ENCODE assay signal across 15 cellular contexts in genomic region chr16:83900611-83901010, GRCh38. TPM values are rescaled to one million over a fixed set of nuclear protein-coding genes. Genes with fewer than 3 reads are reported as not detected.
DNase-seq lines count a peak whose midpoint lies in the region; ATAC-seq and TF ChIP-seq lines count a peak whose summit lies in the region.
"Had no signal": no experiment of that assay in that cellular context is flagged by ENCODE, and none has a peak within 500 bp of the region (broad histone marks: within the 10 kb centered on the region; RNA-seq: fewer than 3 reads in every experiment).

No MANE protein-coding gene starts in this region.

- H3K36me3 ChIP-seq in right atrium auricular region (no peaks in the 10 kb centered on the region), upper lobe of right lung (peaks cover 7% of the 10 kb centered on the region)
- H3K36me3 ChIP-seq: BE2C, left lung, ovary had no signal

- H3K36me3 Mint-ChIP-seq in activated T-helper 2 cell treated with anti-CD3 and anti-CD28 coated beads, Interferon-gamma antibody, Interleukin-2, Interleukin-4, amounts not matched to agents 10 μg/mL and 5 μg/mL and 100 μg/mL, durations not matched to agents 14 hours and 24 hours and 36 hours (ENCODE audit: low read depth), result peaks cover 3% of the 10 kb centered on the region
- H3K36me3 Mint-ChIP-seq in naive B cell, result no peaks in the 10 kb centered on the region

- peak overlapping the region; percentile 28 to 94 for H3K4me3 ChIP-seq in right atrium auricular region
- H3K4me3 ChIP-seq in upper lobe of right lung, result peak overlapping the region; percentile 5

- ATAC-seq in Right ventricle myocardium superior (ENCODE audit: poor library complexity) (no peak), naive B cell (ENCODE audit: low read depth in 2 of 2) (no peak), upper lobe of right lung (no peak), HG03520 (IDR thresholded peaks at IDR 0.05; ENCODE audit: unreplicated experiment) (no peak)
- ATAC-seq: left lung had no signal

- intact Hi-C loops in Right ventricle myocardium superior (cut with DNase I) (no loop called here), upper lobe of right lung (cut with DNase I) (no loop called here)
- intact Hi-C loops in activated T-helper 2 cell treated with anti-CD3 and anti-CD28 coated beads, Interferon-gamma antibody, Interleukin-2, Interleukin-4, amounts not matched to agents 10 μg/mL and 5 μg/mL and 100 μg/mL, durations not matched to agents 14 hours and 24 hours and 36 hours (cut with micrococcal nuclease), result no loop called here

- H3K4me3 Mint-ChIP-seq in activated T-helper 2 cell treated with anti-CD3 and anti-CD28 coated beads, Interferon-gamma antibody, Interleukin-2, Interleukin-4, amounts not matched to agents 10 μg/mL and 5 μg/mL and 100 μg/mL, durations not matched to agents 14 hours and 24 hours and 36 hours (ENCODE audit: low read depth), result peak overlapping the region; percentile 97
- peak overlapping the region in 6 of 8 donors; percentile 37 to 97 (median 92) for H3K4me3 Mint-ChIP-seq in naive B cell

- no peak for DNase-seq in right atrium auricular region (ENCODE audit: low spot score)
- DNase-seq in Right ventricle myocardium superior, result no peak
- DNase-seq in activated T-helper 2 cell treated with anti-CD3 and anti-CD28 coated beads, Interferon-gamma antibody, Interleukin-2, Interleukin-4, amounts not matched to agents 10 μg/mL and 5 μg/mL and 100 μg/mL, durations not matched to agents 14 hours and 24 hours and 36 hours (ENCODE audit: low spot score), result no peak
- DNase-seq in naive B cell, result no peak
- no peak for DNase-seq in upper lobe of right lung
- no peak for DNase-seq in cerebellar cortex (ENCODE audit: low spot score)
- DNase-seq in HT-29 (ENCODE audit: low spot score), result no peak
- DNase-seq: activated CD4-positive, alpha-beta T cell treated with anti-CD3 and anti-CD28 coated beads, Interleukin-2, amount 50 U/mL, for 48 hours; BE2C; left lung; NCI-H2029; ovary; stimulated activated naive CD4-positive, alpha-beta T cell had no signal

- H3K27ac ChIP-seq in right atrium auricular region (peak overlapping the region; percentile 88 to 99), upper lobe of right lung (no peak overlapping the region)
- H3K27ac ChIP-seq: KMS-11 had no signal

- H3K27me3 Mint-ChIP-seq in activated T-helper 2 cell treated with anti-CD3 and anti-CD28 coated beads, Interferon-gamma antibody, Interleukin-2, Interleukin-4, amounts not matched to agents 10 μg/mL and 5 μg/mL and 100 μg/mL, durations not matched to agents 14 hours and 24 hours and 36 hours (ENCODE audit: low read depth), result peaks cover 13% of the 10 kb centered on the region
- peaks cover 0 to 18% (median 0%) of the 10 kb centered on the region in 3 donors for H3K27me3 Mint-ChIP-seq in naive B cell

- no peak for TF ChIP-seq CTCF in right atrium auricular region (IDR thresholded peaks at IDR 0.05)
- TF ChIP-seq CTCF in upper lobe of right lung (IDR thresholded peaks at IDR 0.05), result no peak

- no peaks in the 10 kb centered on the region for H3K9me3 Mint-ChIP-seq in activated T-helper 2 cell treated with anti-CD3 and anti-CD28 coated beads, Interferon-gamma antibody, Interleukin-2, Interleukin-4, amounts not matched to agents 10 μg/mL and 5 μg/mL and 100 μg/mL, durations not matched to agents 14 hours and 24 hours and 36 hours
- no peaks in the 10 kb centered on the region for H3K9me3 Mint-ChIP-seq in naive B cell

- no peaks in the 10 kb centered on the region for H3K27me3 ChIP-seq in right atrium auricular region
- H3K27me3 ChIP-seq in upper lobe of right lung, result no peaks in the 10 kb centered on the region
- H3K27me3 ChIP-seq: BE2C, left lung, ovary had no signal

- no peak overlapping the region for H3K27ac Mint-ChIP-seq in activated T-helper 2 cell treated with anti-CD3 and anti-CD28 coated beads, Interferon-gamma antibody, Interleukin-2, Interleukin-4, amounts not matched to agents 10 μg/mL and 5 μg/mL and 100 μg/mL, durations not matched to agents 14 hours and 24 hours and 36 hours
- no peak overlapping the region for H3K27ac Mint-ChIP-seq in naive B cell

- H3K4me1 Mint-ChIP-seq in activated T-helper 2 cell treated with anti-CD3 and anti-CD28 coated beads, Interferon-gamma antibody, Interleukin-2, Interleukin-4, amounts not matched to agents 10 μg/mL and 5 μg/mL and 100 μg/mL, durations not matched to agents 14 hours and 24 hours and 36 hours (ENCODE audit: low read depth), result peaks cover 22% of the 10 kb centered on the region
- H3K4me1 Mint-ChIP-seq in naive B cell, result peaks cover 32 to 39% (median 37%) of the 10 kb centered on the region in 3 donors

- no peaks in the 10 kb centered on the region for H3K9me3 ChIP-seq in right atrium auricular region
- no peaks in the 10 kb centered on the region for H3K9me3 ChIP-seq in upper lobe of right lung
- H3K9me3 ChIP-seq: BE2C, left lung, ovary had no signal

- peaks cover 0 to 59% of the 10 kb centered on the region in 2 donors for H3K4me1 ChIP-seq in right atrium auricular region
- H3K4me1 ChIP-seq in upper lobe of right lung, result peaks cover 24% of the 10 kb centered on the region
- H3K4me1 ChIP-seq: BE2C had no signal

RNA-seq across cellular contexts. Expression of gene MLYCD, which starts 1.7 kb away (rescaled TPM):
- 10 to 100 TPM; 22.0 to 37.0 TPM for total RNA-seq in right atrium auricular region
- total RNA-seq in Right ventricle myocardium superior, result 49.3 TPM
- 6.1 TPM in 2 replicates for total RNA-seq in activated T-helper 2 cell treated with anti-CD3 and anti-CD28 coated beads, Interferon-gamma antibody, Interleukin-2, Interleukin-4, amounts not matched to agents 10 μg/mL and 5 μg/mL and 100 μg/mL, durations not matched to agents 14 hours and 24 hours and 36 hours
- 1 to 10 TPM in 4 of 6 donors, under 1 TPM in 2; 0.15 to 2.4 (median 1.6) TPM for polyA plus RNA-seq in naive B cell (ENCODE audit: low read depth in 6 of 6)
- 9.7 TPM for total RNA-seq in upper lobe of right lung
- total RNA-seq in HT-29 (2014; rRNA removed; shearing (Covaris generic)), result 3.0 and 3.1 TPM in 2 replicates

RNA-seq across cellular contexts. Expression of gene OSGIN1, which starts 52.4 kb away (rescaled TPM):
- 1 to 10 TPM; 6.0 to 6.5 TPM for total RNA-seq in right atrium auricular region
- 7.2 TPM for total RNA-seq in Right ventricle myocardium superior
- 1.4 and 2.1 TPM in 2 replicates for total RNA-seq in activated T-helper 2 cell treated with anti-CD3 and anti-CD28 coated beads, Interferon-gamma antibody, Interleukin-2, Interleukin-4, amounts not matched to agents 10 μg/mL and 5 μg/mL and 100 μg/mL, durations not matched to agents 14 hours and 24 hours and 36 hours
- polyA plus RNA-seq in naive B cell (ENCODE audit: low read depth in 6 of 6), result under 1 TPM in 3 of 6 donors, not detected in 3; 0.20 to 0.85 (median 0.24) TPM
- 19.0 TPM for total RNA-seq in upper lobe of right lung
- total RNA-seq in HT-29 (2014; rRNA removed; shearing (Covaris generic)), result 14.2 and 16.1 TPM in 2 replicates
